ENCODE assay signal across 1 cellular context in the genomic region with DNA sequence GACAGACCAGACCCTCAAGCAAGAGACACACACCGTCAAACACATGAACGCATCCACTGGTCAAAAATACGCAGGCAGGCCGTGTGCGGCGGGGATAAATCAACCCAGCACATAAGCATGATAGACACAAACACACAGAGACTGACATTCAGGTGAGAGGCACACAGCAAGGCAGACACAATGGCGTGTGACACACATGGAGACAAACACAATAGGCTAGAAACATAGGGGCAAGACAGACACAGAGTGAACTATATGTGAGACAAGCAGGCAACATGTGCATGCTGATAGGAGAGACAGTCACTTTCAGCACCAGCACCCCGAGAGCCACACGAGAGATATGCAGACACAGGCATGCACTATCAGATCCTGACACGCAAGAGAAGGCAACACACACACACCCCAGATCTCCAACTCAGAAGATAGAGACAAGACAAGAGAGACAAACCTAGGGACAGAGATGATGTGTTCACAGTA.
TF ChIP-seq lines count a peak whose summit lies in the region.

No MANE protein-coding gene starts in this region.

TF ChIP-seq in K562, 482 proteins besides CTCF, POLR2A, EP300 and RAD21 (continued from another document and continues in another):
- peak in 1 of 2 experiments; percentile 67 for TF ChIP-seq AFF1 (IDR thresholded peaks at IDR 0.05; ENCODE audit: low read depth in 1 of 2, partially characterized antibody in 2 of 2)
- TF ChIP-seq MLX (CRISPR knock-in tag; conservative IDR thresholded peaks at IDR 0.05): no peak
- no peak; the same call in 1 of the 2 replicates for TF ChIP-seq TRIM28 (IDR thresholded peaks at IDR 0.05)
- no peak for TF ChIP-seq CREBBP (IDR thresholded peaks at IDR 0.05; ENCODE audit: low read depth, low read length)
- TF ChIP-seq CSDE1 (IDR thresholded peaks at IDR 0.05): no peak
- peak; percentile 91 for TF ChIP-seq BHLHE40 (IDR thresholded peaks at IDR 0.05; ENCODE audit: low read length)
- TF ChIP-seq SMARCC2 (IDR thresholded peaks at IDR 0.05; ENCODE audit: low read depth): peak; percentile 86
- peak; percentile 62; the same call in 1 of the 2 replicates for TF ChIP-seq ZEB2 (IDR thresholded peaks at IDR 0.05)
- peak; percentile 74 for TF ChIP-seq PHF20 (IDR thresholded peaks at IDR 0.05; ENCODE audit: partially characterized antibody)
- no peak for TF ChIP-seq NCOA2 (IDR thresholded peaks at IDR 0.05; ENCODE audit: partially characterized antibody in 2 of 2)
- TF ChIP-seq PML (IDR thresholded peaks at IDR 0.05; ENCODE audit: low read length): peak; percentile 92
- TF ChIP-seq, protein P1, sequence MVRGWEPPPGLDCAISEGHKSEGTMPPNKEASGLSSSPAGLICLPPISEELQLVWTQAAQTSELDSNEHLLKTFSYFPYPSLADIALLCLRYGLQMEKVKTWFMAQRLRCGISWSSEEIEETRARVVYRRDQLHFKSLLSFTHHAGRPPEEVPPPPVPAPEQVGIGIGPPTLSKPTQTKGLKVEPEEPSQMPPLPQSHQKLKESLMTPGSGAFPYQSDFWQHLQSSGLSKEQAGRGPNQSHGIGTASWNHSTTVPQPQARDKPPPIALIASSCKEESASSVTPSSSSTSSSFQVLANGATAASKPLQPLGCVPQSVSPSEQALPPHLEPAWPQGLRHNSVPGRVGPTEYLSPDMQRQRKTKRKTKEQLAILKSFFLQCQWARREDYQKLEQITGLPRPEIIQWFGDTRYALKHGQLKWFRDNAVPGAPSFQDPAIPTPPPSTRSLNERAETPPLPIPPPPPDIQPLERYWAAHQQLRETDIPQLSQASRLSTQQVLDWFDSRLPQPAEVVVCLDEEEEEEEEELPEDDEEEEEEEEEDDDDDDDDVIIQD (CRISPR knock-in tag; IDR thresholded peaks at IDR 0.05): no peak
- 0 out of 2 replicates have a peak, but pooled peaks have one; percentile 8 for TF ChIP-seq NR2C1 (IDR thresholded peaks at IDR 0.05)
- TF ChIP-seq NR2C1 (tag; IDR thresholded peaks at IDR 0.05): peak; percentile 2; the same call in 1 of the 2 replicates
- TF ChIP-seq L3MBTL2 (IDR thresholded peaks at IDR 0.05): peak; percentile 78
- TF ChIP-seq MCM2 (IDR thresholded peaks at IDR 0.05; ENCODE audit: low read depth): no peak
- TF ChIP-seq ZNF212 (CRISPR knock-in tag; IDR thresholded peaks at IDR 0.05): no peak
- TF ChIP-seq ZNF232 (CRISPR knock-in tag; IDR thresholded peaks at IDR 0.05): no peak
- TF ChIP-seq, protein P2, sequence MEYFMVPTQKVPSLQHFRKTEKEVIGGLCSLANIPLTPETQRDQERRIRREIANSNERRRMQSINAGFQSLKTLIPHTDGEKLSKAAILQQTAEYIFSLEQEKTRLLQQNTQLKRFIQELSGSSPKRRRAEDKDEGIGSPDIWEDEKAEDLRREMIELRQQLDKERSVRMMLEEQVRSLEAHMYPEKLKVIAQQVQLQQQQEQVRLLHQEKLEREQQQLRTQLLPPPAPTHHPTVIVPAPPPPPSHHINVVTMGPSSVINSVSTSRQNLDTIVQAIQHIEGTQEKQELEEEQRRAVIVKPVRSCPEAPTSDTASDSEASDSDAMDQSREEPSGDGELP (CRISPR knock-in tag; IDR thresholded peaks at IDR 0.05; ENCODE audit: borderline replicate concordance): peak; percentile 82
- no peak for TF ChIP-seq RBM17 (IDR thresholded peaks at IDR 0.05; ENCODE audit: borderline replicate concordance, low read depth, low read length)
- TF ChIP-seq CBX1 (IDR thresholded peaks at IDR 0.05; ENCODE audit: low read depth): no peak
- peak; percentile 60; the same call in 1 of the 2 replicates for TF ChIP-seq FOSL1 (tag; conservative IDR thresholded peaks at IDR 0.05)
- TF ChIP-seq, protein P3, sequence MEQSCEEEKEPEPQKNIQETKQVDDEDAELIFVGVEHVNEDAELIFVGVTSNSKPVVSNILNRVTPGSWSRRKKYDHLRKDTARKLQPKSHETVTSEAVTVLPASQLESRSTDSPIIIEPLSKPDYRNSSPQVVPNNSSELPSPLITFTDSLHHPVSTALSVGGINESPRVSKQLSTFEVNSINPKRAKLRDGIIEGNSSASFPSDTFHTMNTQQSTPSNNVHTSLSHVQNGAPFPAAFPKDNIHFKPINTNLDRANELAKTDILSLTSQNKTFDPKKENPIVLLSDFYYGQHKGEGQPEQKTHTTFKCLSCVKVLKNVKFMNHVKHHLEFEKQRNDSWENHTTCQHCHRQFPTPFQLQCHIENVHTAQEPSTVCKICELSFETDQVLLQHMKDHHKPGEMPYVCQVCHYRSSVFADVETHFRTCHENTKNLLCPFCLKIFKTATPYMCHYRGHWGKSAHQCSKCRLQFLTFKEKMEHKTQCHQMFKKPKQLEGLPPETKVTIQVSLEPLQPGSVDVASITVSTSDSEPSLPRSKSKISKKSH (CRISPR knock-in tag; IDR thresholded peaks at IDR 0.05): no peak
- TF ChIP-seq BRD9 (IDR thresholded peaks at IDR 0.05; ENCODE audit: low read depth, partially characterized antibody): peak; percentile 77
- no peak for TF ChIP-seq THRAP3 (IDR thresholded peaks at IDR 0.05; ENCODE audit: borderline replicate concordance)
- TF ChIP-seq ZKSCAN8 (CRISPR knock-in tag; IDR thresholded peaks at IDR 0.05): no peak
- no peak for TF ChIP-seq KAT8 (IDR thresholded peaks at IDR 0.05; ENCODE audit: low read depth)
- TF ChIP-seq ZSCAN32 (CRISPR knock-in tag; IDR thresholded peaks at IDR 0.05): no peak
- no peak; the same call in 1 of the 2 replicates for TF ChIP-seq ZNF511 (CRISPR knock-in tag; IDR thresholded peaks at IDR 0.05)
- peak; percentile 69 for TF ChIP-seq DMBX1 (CRISPR knock-in tag; IDR thresholded peaks at IDR 0.05; ENCODE audit: borderline replicate concordance)
- TF ChIP-seq OTX1 (CRISPR knock-in tag; IDR thresholded peaks at IDR 0.05): no peak
- no peak for TF ChIP-seq ZNF695 (CRISPR knock-in tag; IDR thresholded peaks at IDR 0.05)
- TF ChIP-seq SETDB1 (IDR thresholded peaks at IDR 0.05; ENCODE audit: low read length): no peak
- TF ChIP-seq PATZ1 (CRISPR knock-in tag; IDR thresholded peaks at IDR 0.05; ENCODE audit: borderline replicate concordance): no peak
- no peak for TF ChIP-seq ZNF830 (CRISPR knock-in tag; IDR thresholded peaks at IDR 0.05)
- no peak for TF ChIP-seq PCBP1 (IDR thresholded peaks at IDR 0.05; ENCODE audit: low read depth, low read length, poor library complexity, severe bottlenecking)
- TF ChIP-seq MAZ (CRISPR knock-in tag; conservative IDR thresholded peaks at IDR 0.05 in 1 of 2, IDR thresholded peaks at IDR 0.05 in 1 of 2): peak in 1 of 2 experiments; percentile 50; a peak in 2 of 4 replicates
- TF ChIP-seq MITF (IDR thresholded peaks at IDR 0.05): no peak
- TF ChIP-seq, protein P4, sequence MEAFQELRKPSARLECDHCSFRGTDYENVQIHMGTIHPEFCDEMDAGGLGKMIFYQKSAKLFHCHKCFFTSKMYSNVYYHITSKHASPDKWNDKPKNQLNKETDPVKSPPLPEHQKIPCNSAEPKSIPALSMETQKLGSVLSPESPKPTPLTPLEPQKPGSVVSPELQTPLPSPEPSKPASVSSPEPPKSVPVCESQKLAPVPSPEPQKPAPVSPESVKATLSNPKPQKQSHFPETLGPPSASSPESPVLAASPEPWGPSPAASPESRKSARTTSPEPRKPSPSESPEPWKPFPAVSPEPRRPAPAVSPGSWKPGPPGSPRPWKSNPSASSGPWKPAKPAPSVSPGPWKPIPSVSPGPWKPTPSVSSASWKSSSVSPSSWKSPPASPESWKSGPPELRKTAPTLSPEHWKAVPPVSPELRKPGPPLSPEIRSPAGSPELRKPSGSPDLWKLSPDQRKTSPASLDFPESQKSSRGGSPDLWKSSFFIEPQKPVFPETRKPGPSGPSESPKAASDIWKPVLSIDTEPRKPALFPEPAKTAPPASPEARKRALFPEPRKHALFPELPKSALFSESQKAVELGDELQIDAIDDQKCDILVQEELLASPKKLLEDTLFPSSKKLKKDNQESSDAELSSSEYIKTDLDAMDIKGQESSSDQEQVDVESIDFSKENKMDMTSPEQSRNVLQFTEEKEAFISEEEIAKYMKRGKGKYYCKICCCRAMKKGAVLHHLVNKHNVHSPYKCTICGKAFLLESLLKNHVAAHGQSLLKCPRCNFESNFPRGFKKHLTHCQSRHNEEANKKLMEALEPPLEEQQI (IDR thresholded peaks at IDR 0.05): no peak; the same call in 1 of the 2 replicates
- no peak for TF ChIP-seq FOXP1 (CRISPR knock-in tag; IDR thresholded peaks at IDR 0.05)
- no peak for TF ChIP-seq KDM5B (IDR thresholded peaks at IDR 0.05; ENCODE audit: insufficient replicate concordance, low read depth, low read length)
- TF ChIP-seq MAFK (IDR thresholded peaks at IDR 0.05; ENCODE audit: low read length): 0 out of 2 replicates have a peak, but pooled peaks have one; percentile 23
- TF ChIP-seq USF2 (CRISPR knock-in tag; IDR thresholded peaks at IDR 0.05): no peak
